In the genomic region with DNA sequence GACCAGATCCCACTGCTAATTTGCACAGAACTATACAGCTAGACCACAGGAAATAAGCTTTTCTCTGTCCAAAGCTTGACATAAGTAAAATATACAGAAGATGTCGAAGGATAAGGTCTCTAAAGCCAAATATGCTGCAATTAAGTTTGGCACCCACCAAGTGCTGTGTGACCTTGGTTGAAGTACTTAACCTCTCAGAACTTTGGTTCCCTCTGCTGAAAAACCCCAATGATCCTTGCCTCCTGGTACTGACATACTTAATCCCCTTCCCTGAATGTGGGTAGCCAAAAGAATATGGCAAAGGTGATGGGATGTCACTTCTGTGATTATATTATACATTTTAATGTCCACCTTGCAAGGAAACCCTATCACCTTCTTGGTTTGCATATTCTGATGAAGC, we compare ENCODE assay signal across 36 cellular contexts.
"Had no signal": no experiment of that assay in that cellular context is flagged by ENCODE, and none has a peak within 500 bp of the region (broad histone marks: within the 10 kb centered on the region; RNA-seq: fewer than 3 reads in every experiment).

No MANE protein-coding gene starts in this region.

- H3K36me3 ChIP-seq: MG63 had no signal

- H3K4me3 ChIP-seq: MG63 had no signal

- DNase-seq: Karpas-422, Kasumi-1, MG63, MM.1S, MV-4-11, NCI-H1048, NCI-H1092, NCI-H1092 treated with DMSO at 0.1 percent for 48 hours, NCI-H1105, NCI-H1105 treated with DMSO at 0.1 percent for 48 hours, NCI-H1417, NCI-H1417 treated with DMSO at 0.1 percent for 48 hours, NCI-H1436, NCI-H1436 treated with DMSO at 0.1 percent for 48 hours, NCI-H146, NCI-H1694, NCI-H1694 treated with DMSO at 0.1 percent for 48 hours, NCI-H187, NCI-H187 treated with DMSO at 0.1 percent for 48 hours, NCI-H1930, NCI-H2029, NCI-H2029 treated with DMSO at 0.1 percent for 48 hours, NCI-H2081, NCI-H2081 treated with DMSO at 0.1 percent for 48 hours, NCI-H2107, NCI-H2171, NCI-H2171 treated with DMSO at 0.1 percent for 48 hours, NCI-H2227 treated with DMSO at 0.1 percent for 48 hours, NCI-H226, NCI-H345, NCI-H446, NCI-H446 treated with DMSO at 0.1 percent for 48 hours, NCI-H510A, NCI-H510A treated with DMSO at 0.1 percent for 48 hours, NCI-H524, NCI-H524 treated with DMSO at 0.1 percent for 48 hours had no signal

- H3K9me3 ChIP-seq: MG63 had no signal

- H3K27me3 ChIP-seq: MG63 had no signal
